8 cellular contexts compared by ENCODE assay signal in genomic region chr6:33317418-33317667, GRCh38. TPM values are rescaled to one million over a fixed set of nuclear protein-coding genes. Genes with fewer than 3 reads are reported as not detected.
DNase-seq lines count a peak whose midpoint lies in the region; ATAC-seq and TF ChIP-seq lines count a peak whose summit lies in the region.

No MANE protein-coding gene starts in this region.

- H3K27ac Mint-ChIP-seq in nephron progenitor cell = peak overlapping the region; percentile 32

- POLR2A ChIA-PET in PC-9 (lab: Charles Lee; ENCODE audit: unreplicated experiment) = interaction anchor here (0.7 to 1.2 kb wide), 10 partner anchors 18 to 233 kb away, joined by 3 to 25 read pairs (median 8); partner anchors contain the start of genes PFDN6, RGL2, RPS18 and VPS52

- H3K4me3 ChIP-seq in DND-41 (ENCODE audit: low read depth in 1 of 2, low read length in 2 of 2) (peak overlapping the region; percentile 29 to 63; a peak in 3 of 4 replicates), PC-9 (peak overlapping the region; percentile 46; the same call in 1 of the 2 replicates), esophagus (ENCODE audit: low read depth in 1 of 2, low read length in 2 of 2) (peak overlapping the region; percentile 50 to 53)

- H3K9me3 ChIP-seq in DND-41 (ENCODE audit: insufficient read depth, low read length, severe bottlenecking) = no peaks in the 10 kb centered on the region
- H3K9me3 ChIP-seq in PC-9 (ENCODE audit: insufficient read depth, low read depth) = no peaks in the 10 kb centered on the region
- no peaks in the 10 kb centered on the region for H3K9me3 ChIP-seq in esophagus (ENCODE audit: control insufficient read depth in 2 of 2, insufficient read depth in 1 of 2, low read depth in 1 of 2, low read length in 1 of 2)

- H2AFZ ChIP-seq in DND-41 (ENCODE audit: low read depth, low read length) = no peak overlapping the region
- H2AFZ ChIP-seq in PC-9 = no peak overlapping the region

- H3K4me1 Mint-ChIP-seq in nephron progenitor cell = peaks cover 94% of the 10 kb centered on the region

- WGBS in esophagus, 2 donors = 0 to 2% methylated on average over 8 to 27 of the region's 27 CpGs

- DNase-seq in DND-41 = no peak
- DNase-seq in PC-9 = no peak
- DNase-seq in nephron progenitor cell = peak; percentile 80
- no peak for DNase-seq in MV-4-11 (lab: John Stamatoyannopoulos, UW)
- no peak for DNase-seq in putamen (ENCODE audit: low spot score)
- DNase-seq in GM13976 (ENCODE audit: low spot score) = no peak

- H3K4me2 ChIP-seq in DND-41 (ENCODE audit: insufficient read depth, low read length) (peak overlapping the region; percentile 75), PC-9 (peak overlapping the region; percentile 72; the same call in 1 of the 2 replicates)

- H3K4me1 ChIP-seq in DND-41 (ENCODE audit: insufficient read depth, low read length) = peaks cover 74% of the 10 kb centered on the region
- peaks cover 54% of the 10 kb centered on the region for H3K4me1 ChIP-seq in PC-9 (replicated peaks; ENCODE audit: insufficient read depth)
- peaks cover 7 to 28% of the 10 kb centered on the region in 2 donors for H3K4me1 ChIP-seq in esophagus (ENCODE audit: control insufficient read depth in 2 of 2, insufficient read depth in 2 of 2, low read length in 1 of 2)

- H3K27ac ChIP-seq in DND-41 (ENCODE audit: low read length) = peak overlapping the region; percentile 38; the same call in 1 of the 2 replicates
- peak overlapping the region; percentile 66; the same call in 1 of the 2 replicates for H3K27ac ChIP-seq in PC-9
- peak overlapping the region; percentile 88 to 90 for H3K27ac ChIP-seq in esophagus (ENCODE audit: low read depth in 2 of 2, low read length in 1 of 2)

- BruUV-seq in PC-9 (replicated peaks; lab: Mats Ljungman, UMichigan) = no TSS peak

- peaks cover 19% of the 10 kb centered on the region for H4K20me1 ChIP-seq in DND-41 (ENCODE audit: insufficient read depth, low read length)
- peaks cover 1% of the 10 kb centered on the region; the same call in 1 of the 2 replicates for H4K20me1 ChIP-seq in PC-9 (ENCODE audit: insufficient read depth)

- peaks cover 67% of the 10 kb centered on the region for H3K79me2 ChIP-seq in DND-41 (ENCODE audit: insufficient read depth, low read length)
- peaks cover 54% of the 10 kb centered on the region for H3K79me2 ChIP-seq in PC-9 (ENCODE audit: low read depth)

- peak overlapping the region; percentile 30 for H3K9ac ChIP-seq in DND-41 (ENCODE audit: low read depth, low read length)

- no peaks in the 10 kb centered on the region for H3K9me3 Mint-ChIP-seq in nephron progenitor cell

- intact Hi-C loops in PC-9 (cut with micrococcal nuclease; ENCODE audit: unreplicated experiment) = loop anchor here (10.0 kb wide), 1 partner anchor 257 kb away; no protein-coding TSS in a partner anchor

- peaks cover 56% of the 10 kb centered on the region for H3F3A ChIP-seq in PC-9 (ENCODE audit: insufficient read depth, low read depth)

- H3K36me3 ChIP-seq in DND-41 (ENCODE audit: insufficient read depth, low read length) (peaks cover 38% of the 10 kb centered on the region), PC-9 (ENCODE audit: low read depth) (peaks cover 20% of the 10 kb centered on the region; the same call in 1 of the 2 replicates), esophagus (ENCODE audit: control insufficient read depth in 2 of 2, insufficient read depth in 2 of 2, low read length in 1 of 2) (peaks cover 18 to 24% of the 10 kb centered on the region in 2 donors)

- H3K36me3 Mint-ChIP-seq in nephron progenitor cell (ENCODE audit: low read depth) = peaks cover 28% of the 10 kb centered on the region

- no peaks in the 10 kb centered on the region for H3K9me2 ChIP-seq in PC-9 (ENCODE audit: insufficient read depth)

- H3K27me3 Mint-ChIP-seq in nephron progenitor cell (ENCODE audit: low read depth, poor library complexity) = peaks cover 32% of the 10 kb centered on the region

- in situ Hi-C loops in GM13976 (cut with MboI; ENCODE audit: low sequenced_read_pairs, unreplicated experiment) = no loop called here

- peak overlapping the region; percentile 96 for H3K4me3 Mint-ChIP-seq in nephron progenitor cell

- CTCF ChIA-PET in PC-9 (lab: Charles Lee) = interaction anchor here (0.5 to 0.7 kb wide), 4 partner anchors 47 to 1127 kb away, joined by 3 to 9 read pairs (median 6); no protein-coding TSS in a partner anchor

- TF ChIP-seq CTCF in DND-41 (IDR thresholded peaks at IDR 0.05; ENCODE audit: borderline replicate concordance, extremely low read depth, low read length, poor library complexity, severe bottlenecking) (no peak), PC-9 (conservative IDR thresholded peaks at IDR 0.05) (no peak), nephron progenitor cell (IDR thresholded peaks at IDR 0.05) (no peak), GM13976 (IDR thresholded peaks at IDR 0.05; ENCODE audit: borderline replicate concordance, control extremely low read depth, extremely low read depth, insufficient read depth, missing control alignments) (no peak)

- H3K27me3 ChIP-seq in DND-41 (ENCODE audit: insufficient read depth, low read length, poor library complexity) (no peaks in the 10 kb centered on the region), PC-9 (ENCODE audit: insufficient read depth, low read depth) (no peaks in the 10 kb centered on the region), esophagus (ENCODE audit: control insufficient read depth in 1 of 2, insufficient read depth in 2 of 2, low read length in 2 of 2) (no peaks in the 10 kb centered on the region)

- no peak for ATAC-seq in DND-41 (ENCODE audit: insufficient read depth, low read depth)
- no peak for ATAC-seq in GM18520 (IDR thresholded peaks at IDR 0.05; ENCODE audit: unreplicated experiment)

RNA-seq across cellular contexts. Expression of gene ZBTB22, which starts 0.2 kb away (rescaled TPM):
- 16.5 and 20.8 TPM in 2 replicates for total RNA-seq in PC-9 (2021)
- 10 to 100 TPM; 10.2 to 11.6 TPM for polyA plus RNA-seq in esophagus

RNA-seq across cellular contexts. Expression of gene TAPBP, which starts 3.5 kb away (rescaled TPM):
- 156 and 194 TPM in 2 replicates for total RNA-seq in PC-9 (2021)
- 10 to 100 TPM; 20.1 to 39.8 TPM for polyA plus RNA-seq in esophagus

RNA-seq across cellular contexts. Expression of gene DAXX, which starts 5.4 kb away (rescaled TPM):
- 60.1 and 61.6 TPM in 2 replicates for total RNA-seq in PC-9 (2021)
- polyA plus RNA-seq in esophagus = 10 to 100 TPM; 27.8 to 28.7 TPM

RNA-seq across cellular contexts. Expression of gene RGL2, which starts 18.6 kb away (rescaled TPM):
- total RNA-seq in PC-9 (2021) = 99.3 and 102 TPM in 2 replicates
- 100 to 1,000 TPM in 1 of 2 donors, 10 to 100 TPM in 1; 58.7 to 134 TPM for polyA plus RNA-seq in esophagus

RNA-seq across cellular contexts. Expression of gene PFDN6, which starts 27.9 kb away (rescaled TPM):
- total RNA-seq in PC-9 (2021) = 51.5 and 57.2 TPM in 2 replicates
- 100 to 1,000 TPM; 127 to 293 TPM for polyA plus RNA-seq in esophagus

Comparison
In these comparisons a context has a peak if more than half of its experiments do, and no peak if none do; other contexts are left out.
1. H3K27ac ChIP-seq: peak in every context shown above with its lines; median percentile 89 in esophagus; 66 in PC-9; 38 in DND-41.